1 cellular context compared by ENCODE assay signal in the genomic region with DNA sequence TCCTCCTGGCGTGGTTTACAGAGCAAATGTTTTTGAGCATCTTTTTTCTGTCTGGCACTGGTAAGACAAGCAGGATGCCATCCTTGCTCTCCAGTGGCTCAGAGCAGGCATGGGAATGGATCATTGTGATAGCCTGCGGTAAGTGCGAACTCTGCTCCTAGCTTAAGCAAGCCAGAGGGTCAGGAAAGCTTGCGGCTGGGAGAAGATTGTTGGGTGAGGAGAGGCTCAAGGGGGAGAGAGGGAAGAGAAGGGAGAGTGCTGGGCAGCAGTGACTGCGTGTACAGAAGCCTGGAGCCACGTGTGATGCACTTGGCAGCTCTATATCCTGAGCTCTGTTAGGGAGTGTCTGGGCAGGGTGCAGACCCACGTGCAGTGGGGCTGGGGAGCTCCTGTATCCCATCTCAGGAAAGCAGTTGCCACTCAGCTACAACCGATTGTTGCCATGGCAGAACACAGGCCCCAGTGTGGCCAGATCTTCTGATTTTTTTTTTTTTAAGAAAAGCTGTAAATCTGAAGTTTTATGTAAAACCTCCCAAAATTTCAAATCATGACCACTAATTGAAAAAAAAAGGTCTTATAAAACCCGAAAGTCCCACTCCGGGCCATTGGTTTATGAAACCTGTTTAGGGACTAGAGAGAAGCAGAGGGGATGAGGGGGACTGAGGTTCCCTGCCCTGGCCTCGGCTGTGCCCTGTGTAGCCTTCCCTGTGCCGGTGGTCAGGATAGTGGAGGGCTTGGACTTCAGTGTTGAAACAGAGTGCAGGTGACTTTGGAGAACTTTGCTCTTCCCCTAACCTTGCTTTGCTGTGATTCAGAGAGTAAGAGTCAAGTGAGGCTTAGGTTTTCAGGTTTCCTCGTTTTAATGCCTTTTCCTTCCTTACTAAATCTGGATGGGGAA.
TF ChIP-seq lines count a peak whose summit lies in the region.

No MANE protein-coding gene starts in this region.

TF ChIP-seq in GM23338, 12 proteins besides CTCF, POLR2A, EP300 and RAD21 (continued from another document):
- TF ChIP-seq, protein P1, sequence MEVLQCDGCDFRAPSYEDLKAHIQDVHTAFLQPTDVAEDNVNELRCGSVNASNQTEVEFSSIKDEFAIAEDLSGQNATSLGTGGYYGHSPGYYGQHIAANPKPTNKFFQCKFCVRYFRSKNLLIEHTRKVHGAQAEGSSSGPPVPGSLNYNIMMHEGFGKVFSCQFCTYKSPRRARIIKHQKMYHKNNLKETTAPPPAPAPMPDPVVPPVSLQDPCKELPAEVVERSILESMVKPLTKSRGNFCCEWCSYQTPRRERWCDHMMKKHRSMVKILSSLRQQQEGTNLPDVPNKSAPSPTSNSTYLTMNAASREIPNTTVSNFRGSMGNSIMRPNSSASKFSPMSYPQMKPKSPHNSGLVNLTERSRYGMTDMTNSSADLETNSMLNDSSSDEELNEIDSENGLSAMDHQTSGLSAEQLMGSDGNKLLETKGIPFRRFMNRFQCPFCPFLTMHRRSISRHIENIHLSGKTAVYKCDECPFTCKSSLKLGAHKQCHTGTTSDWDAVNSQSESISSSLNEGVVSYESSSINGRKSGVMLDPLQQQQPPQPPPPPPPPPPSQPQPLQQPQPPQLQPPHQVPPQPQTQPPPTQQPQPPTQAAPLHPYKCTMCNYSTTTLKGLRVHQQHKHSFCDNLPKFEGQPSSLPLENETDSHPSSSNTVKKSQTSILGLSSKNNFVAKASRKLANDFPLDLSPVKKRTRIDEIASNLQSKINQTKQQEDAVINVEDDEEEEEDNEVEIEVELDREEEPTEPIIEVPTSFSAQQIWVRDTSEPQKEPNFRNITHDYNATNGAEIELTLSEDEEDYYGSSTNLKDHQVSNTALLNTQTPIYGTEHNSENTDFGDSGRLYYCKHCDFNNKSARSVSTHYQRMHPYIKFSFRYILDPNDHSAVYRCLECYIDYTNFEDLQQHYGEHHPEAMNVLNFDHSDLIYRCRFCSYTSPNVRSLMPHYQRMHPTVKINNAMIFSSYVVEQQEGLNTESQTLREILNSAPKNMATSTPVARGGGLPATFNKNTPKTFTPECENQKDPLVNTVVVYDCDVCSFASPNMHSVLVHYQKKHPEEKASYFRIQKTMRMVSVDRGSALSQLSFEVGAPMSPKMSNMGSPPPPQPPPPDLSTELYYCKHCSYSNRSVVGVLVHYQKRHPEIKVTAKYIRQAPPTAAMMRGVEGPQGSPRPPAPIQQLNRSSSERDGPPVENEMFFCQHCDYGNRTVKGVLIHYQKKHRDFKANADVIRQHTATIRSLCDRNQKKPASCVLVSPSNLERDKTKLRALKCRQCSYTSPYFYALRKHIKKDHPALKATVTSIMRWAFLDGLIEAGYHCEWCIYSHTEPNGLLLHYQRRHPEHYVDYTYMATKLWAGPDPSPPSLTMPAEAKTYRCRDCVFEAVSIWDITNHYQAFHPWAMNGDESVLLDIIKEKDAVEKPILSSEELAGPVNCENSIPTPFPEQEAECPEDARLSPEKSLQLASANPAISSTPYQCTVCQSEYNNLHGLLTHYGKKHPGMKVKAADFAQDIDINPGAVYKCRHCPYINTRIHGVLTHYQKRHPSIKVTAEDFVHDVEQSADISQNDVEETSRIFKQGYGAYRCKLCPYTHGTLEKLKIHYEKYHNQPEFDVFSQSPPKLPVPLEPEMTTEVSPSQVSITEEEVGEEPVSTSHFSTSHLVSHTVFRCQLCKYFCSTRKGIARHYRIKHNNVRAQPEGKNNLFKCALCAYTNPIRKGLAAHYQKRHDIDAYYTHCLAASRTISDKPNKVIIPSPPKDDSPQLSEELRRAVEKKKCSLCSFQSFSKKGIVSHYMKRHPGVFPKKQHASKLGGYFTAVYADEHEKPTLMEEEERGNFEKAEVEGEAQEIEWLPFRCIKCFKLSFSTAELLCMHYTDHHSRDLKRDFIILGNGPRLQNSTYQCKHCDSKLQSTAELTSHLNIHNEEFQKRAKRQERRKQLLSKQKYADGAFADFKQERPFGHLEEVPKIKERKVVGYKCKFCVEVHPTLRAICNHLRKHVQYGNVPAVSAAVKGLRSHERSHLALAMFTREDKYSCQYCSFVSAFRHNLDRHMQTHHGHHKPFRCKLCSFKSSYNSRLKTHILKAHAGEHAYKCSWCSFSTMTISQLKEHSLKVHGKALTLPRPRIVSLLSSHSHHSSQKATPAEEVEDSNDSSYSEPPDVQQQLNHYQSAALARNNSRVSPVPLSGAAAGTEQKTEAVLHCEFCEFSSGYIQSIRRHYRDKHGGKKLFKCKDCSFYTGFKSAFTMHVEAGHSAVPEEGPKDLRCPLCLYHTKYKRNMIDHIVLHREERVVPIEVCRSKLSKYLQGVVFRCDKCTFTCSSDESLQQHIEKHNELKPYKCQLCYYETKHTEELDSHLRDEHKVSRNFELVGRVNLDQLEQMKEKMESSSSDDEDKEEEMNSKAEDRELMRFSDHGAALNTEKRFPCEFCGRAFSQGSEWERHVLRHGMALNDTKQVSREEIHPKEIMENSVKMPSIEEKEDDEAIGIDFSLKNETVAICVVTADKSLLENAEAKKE (CRISPR knock-in tag; IDR thresholded peaks at IDR 0.05) = no peak
- no peak for TF ChIP-seq STAT1 (IDR thresholded peaks at IDR 0.05; ENCODE audit: unreplicated experiment)
- TF ChIP-seq, protein P2, sequence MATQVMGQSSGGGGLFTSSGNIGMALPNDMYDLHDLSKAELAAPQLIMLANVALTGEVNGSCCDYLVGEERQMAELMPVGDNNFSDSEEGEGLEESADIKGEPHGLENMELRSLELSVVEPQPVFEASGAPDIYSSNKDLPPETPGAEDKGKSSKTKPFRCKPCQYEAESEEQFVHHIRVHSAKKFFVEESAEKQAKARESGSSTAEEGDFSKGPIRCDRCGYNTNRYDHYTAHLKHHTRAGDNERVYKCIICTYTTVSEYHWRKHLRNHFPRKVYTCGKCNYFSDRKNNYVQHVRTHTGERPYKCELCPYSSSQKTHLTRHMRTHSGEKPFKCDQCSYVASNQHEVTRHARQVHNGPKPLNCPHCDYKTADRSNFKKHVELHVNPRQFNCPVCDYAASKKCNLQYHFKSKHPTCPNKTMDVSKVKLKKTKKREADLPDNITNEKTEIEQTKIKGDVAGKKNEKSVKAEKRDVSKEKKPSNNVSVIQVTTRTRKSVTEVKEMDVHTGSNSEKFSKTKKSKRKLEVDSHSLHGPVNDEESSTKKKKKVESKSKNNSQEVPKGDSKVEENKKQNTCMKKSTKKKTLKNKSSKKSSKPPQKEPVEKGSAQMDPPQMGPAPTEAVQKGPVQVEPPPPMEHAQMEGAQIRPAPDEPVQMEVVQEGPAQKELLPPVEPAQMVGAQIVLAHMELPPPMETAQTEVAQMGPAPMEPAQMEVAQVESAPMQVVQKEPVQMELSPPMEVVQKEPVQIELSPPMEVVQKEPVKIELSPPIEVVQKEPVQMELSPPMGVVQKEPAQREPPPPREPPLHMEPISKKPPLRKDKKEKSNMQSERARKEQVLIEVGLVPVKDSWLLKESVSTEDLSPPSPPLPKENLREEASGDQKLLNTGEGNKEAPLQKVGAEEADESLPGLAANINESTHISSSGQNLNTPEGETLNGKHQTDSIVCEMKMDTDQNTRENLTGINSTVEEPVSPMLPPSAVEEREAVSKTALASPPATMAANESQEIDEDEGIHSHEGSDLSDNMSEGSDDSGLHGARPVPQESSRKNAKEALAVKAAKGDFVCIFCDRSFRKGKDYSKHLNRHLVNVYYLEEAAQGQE (IDR thresholded peaks at IDR 0.05; ENCODE audit: unreplicated experiment) = no peak
- TF ChIP-seq CREB1 (CRISPR knock-in tag; IDR thresholded peaks at IDR 0.05; ENCODE audit: low read depth) = no peak
- TF ChIP-seq, protein P3, sequence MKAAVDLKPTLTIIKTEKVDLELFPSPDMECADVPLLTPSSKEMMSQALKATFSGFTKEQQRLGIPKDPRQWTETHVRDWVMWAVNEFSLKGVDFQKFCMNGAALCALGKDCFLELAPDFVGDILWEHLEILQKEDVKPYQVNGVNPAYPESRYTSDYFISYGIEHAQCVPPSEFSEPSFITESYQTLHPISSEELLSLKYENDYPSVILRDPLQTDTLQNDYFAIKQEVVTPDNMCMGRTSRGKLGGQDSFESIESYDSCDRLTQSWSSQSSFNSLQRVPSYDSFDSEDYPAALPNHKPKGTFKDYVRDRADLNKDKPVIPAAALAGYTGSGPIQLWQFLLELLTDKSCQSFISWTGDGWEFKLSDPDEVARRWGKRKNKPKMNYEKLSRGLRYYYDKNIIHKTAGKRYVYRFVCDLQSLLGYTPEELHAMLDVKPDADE (IDR thresholded peaks at IDR 0.05) = no peak
- TF ChIP-seq ZNF114 (CRISPR knock-in tag; IDR thresholded peaks at IDR 0.05) = no peak
- TF ChIP-seq POLR2AphosphoS5 (IDR thresholded peaks at IDR 0.05; ENCODE audit: low read depth) = no peak
- TF ChIP-seq JUNB (IDR thresholded peaks at IDR 0.05; ENCODE audit: unreplicated experiment) = no peak
- no peak for TF ChIP-seq EZH2 (IDR thresholded peaks at IDR 0.05; ENCODE audit: low read depth, unreplicated experiment)
